Comparison of ENCODE assay signal across 9 cellular contexts in genomic region chr9:37408933-37409710, GRCh38. TPM values are rescaled to one million over a fixed set of nuclear protein-coding genes. Genes with fewer than 3 reads are reported as not detected.
DNase-seq lines count a peak whose midpoint lies in the region; ATAC-seq and TF ChIP-seq lines count a peak whose summit lies in the region.
"Had no signal": no experiment of that assay in that cellular context is flagged by ENCODE, and none has a peak within 500 bp of the region (broad histone marks: within the 10 kb centered on the region; RNA-seq: fewer than 3 reads in every experiment).

No MANE protein-coding gene starts in this region.

- no peak overlapping the region for H3K4me3 ChIP-seq in testis
- H3K4me3 ChIP-seq: A549 had no signal

- H3K36me3 ChIP-seq in testis (ENCODE audit: low read depth, missing control alignments) = no peaks in the 10 kb centered on the region

- H3K27me3 ChIP-seq in testis = no peaks in the 10 kb centered on the region

- peaks cover 15% of the 10 kb centered on the region for H3K4me1 ChIP-seq in testis
- H3K4me1 ChIP-seq: A549 had no signal

- no peak for TF ChIP-seq POLR2A in testis (IDR thresholded peaks at IDR 0.05)

- DNase-seq in activated naive CD4-positive, alpha-beta T cell treated with Interleukin-2 at 50 U/mL for 16 hours = peak; percentile 85
- DNase-seq in activated naive CD4-positive, alpha-beta T cell treated with anti-CD3 and anti-CD28 coated beads, Interleukin-2, amount 50 U/mL, for 16 hours = no peak
- DNase-seq in activated T-cell treated with anti-CD3 and anti-CD28 coated beads, Interleukin-2, amount 50 U/mL, for 1 hour = peak; percentile 52
- DNase-seq in stimulated activated CD8-positive, alpha-beta memory T cell treated with anti-CD3 and anti-CD28 coated beads, Interleukin-12 subunit alpha, Interleukin-12 subunit beta, amount 100 ng/mL, for 24 hours (ENCODE audit: extremely low read depth) = peak; percentile 42
- DNase-seq in testis (no peak), 8988T (no peak), amniotic stem cell (lab: John Stamatoyannopoulos, UW) (no peak)

- no peak overlapping the region for H3K27ac ChIP-seq in testis
- H3K27ac ChIP-seq: A549 had no signal

- ATAC-seq in HG03460 (IDR thresholded peaks at IDR 0.05; ENCODE audit: unreplicated experiment) = peak; percentile 84
- ATAC-seq: A549 had no signal

- H3K9me3 ChIP-seq in testis = no peaks in the 10 kb centered on the region
- H3K9me3 ChIP-seq: A549 had no signal

- TF ChIP-seq CTCF in testis (IDR thresholded peaks at IDR 0.05) = no peak

- intact Hi-C loops in testis (cut with DNase I; ENCODE audit: low total_unique reads) = no loop called here

- 84 to 92% methylated on average over 9 to 22 of the region's 22 CpGs for WGBS in testis, 2 donors

RNA-seq across cellular contexts. Expression of gene GRHPR, which starts 13.4 kb away (rescaled TPM):
- 100 to 1,000 TPM; 195 to 262 TPM for total RNA-seq in testis
- 130 TPM for polyA plus RNA-seq in testis (ENCODE audit: insufficient read depth, low read depth, low replicate concordance)

RNA-seq across cellular contexts. Expression of gene ZBTB5, which starts 56.1 kb away (rescaled TPM):
- total RNA-seq in testis = 10 to 100 TPM; 28.4 to 33.8 TPM
- polyA plus RNA-seq in testis (ENCODE audit: insufficient read depth, low read depth, low replicate concordance) = 20.4 TPM

Comparison
In these comparisons a context has a peak if more than half of its experiments do, and no peak if none do; other contexts are left out.
1. DNase-seq: peak in activated naive CD4-positive, alpha-beta T cell treated with Interleukin-2 at 50 U/mL for 16 hours (single experiment), activated T-cell treated with anti-CD3 and anti-CD28 coated beads, Interleukin-2, amount 50 U/mL, for 1 hour (single experiment) and stimulated activated CD8-positive, alpha-beta memory T cell treated with anti-CD3 and anti-CD28 coated beads, Interleukin-12 subunit alpha, Interleukin-12 subunit beta, amount 100 ng/mL, for 24 hours (single experiment); none in activated naive CD4-positive, alpha-beta T cell treated with anti-CD3 and anti-CD28 coated beads, Interleukin-2, amount 50 U/mL, for 16 hours (single experiment), testis (single experiment), 8988T (single experiment) and amniotic stem cell (single experiment).